9 cellular contexts compared by ENCODE assay signal in the genomic region with DNA sequence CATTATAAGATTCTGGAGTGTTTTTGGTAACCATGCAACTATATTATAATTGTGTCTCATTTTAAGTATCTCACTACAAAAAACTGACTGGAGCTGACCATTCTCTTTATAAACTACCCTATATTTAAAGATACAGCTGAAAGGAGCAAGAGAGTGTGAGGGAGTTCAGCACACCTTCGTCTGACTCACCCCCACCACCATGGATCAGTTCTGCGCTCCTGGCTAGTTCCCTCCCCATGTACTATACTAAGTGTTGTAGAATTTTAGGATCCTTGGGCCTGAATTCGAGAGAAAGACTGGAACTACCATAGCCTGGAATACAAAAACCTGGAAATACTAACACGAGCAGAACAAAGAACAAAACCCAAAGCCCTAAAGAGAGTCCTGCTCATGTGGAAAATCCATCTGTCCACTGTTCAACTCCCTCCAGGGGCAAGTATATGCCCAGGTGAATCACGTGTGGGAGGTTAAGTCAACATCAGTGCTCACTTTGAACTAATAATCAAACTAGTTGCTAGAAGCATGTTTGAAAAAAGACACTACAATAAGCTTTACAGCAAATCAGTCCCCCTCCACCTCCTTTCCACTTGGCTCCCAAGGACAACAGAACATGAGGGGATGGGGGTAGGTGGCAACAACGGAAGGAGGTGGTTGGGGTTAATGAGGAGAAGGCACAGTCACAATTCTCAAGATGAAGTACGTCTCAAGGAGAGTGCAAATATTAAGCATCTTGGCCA. TPM values are rescaled to one million over a fixed set of nuclear protein-coding genes. Genes with fewer than 3 reads are reported as not detected.
A peak's percentile ranks its signal among the peaks of the same experiment; 100 is the strongest.
DNase-seq lines count a peak whose midpoint lies in the region; ATAC-seq and TF ChIP-seq lines count a peak whose summit lies in the region.
"Had no signal": no experiment of that assay in that cellular context is flagged by ENCODE, and none has a peak within 500 bp of the region (broad histone marks: within the 10 kb centered on the region; RNA-seq: fewer than 3 reads in every experiment).

No MANE protein-coding gene starts in this region.

- ATAC-seq in naive thymus-derived CD8-positive, alpha-beta T cell, result peak in 1 of 2 donors; percentile 24
- ATAC-seq: HCT116 had no signal

- peaks cover 46% of the 10 kb centered on the region for H4K20me1 ChIP-seq in BLaER1

- no peaks in the 10 kb centered on the region for H3K9me3 Mint-ChIP-seq in naive thymus-derived CD8-positive, alpha-beta T cell

- DNase-seq in NCI-H69 (lab: John Stamatoyannopoulos, UW) (peak; percentile 71), dorsolateral prefrontal cortex (no peak), Peyer's patch (no peak), RKO (ENCODE audit: low spot score) (no peak), hepatic stellate cell (ENCODE audit: low spot score) (no peak), GM20000 (ENCODE audit: low spot score) (no peak)
- DNase-seq in naive thymus-derived CD8-positive, alpha-beta T cell, result no peak

- H3K27ac ChIP-seq in BLaER1, result peak overlapping the region; percentile 68
- H3K27ac ChIP-seq in dorsolateral prefrontal cortex, result peak overlapping the region; percentile 49 to 97 (median 91)
- H3K27ac ChIP-seq in Peyer's patch, result peak overlapping the region in 1 of 4 donors; percentile 18

- peak overlapping the region; percentile 44 to 95 (median 83) for H3K27ac Mint-ChIP-seq in naive thymus-derived CD8-positive, alpha-beta T cell

- peak overlapping the region; percentile 26; the same call in 1 of the 2 replicates for H3K4me3 ChIP-seq in BLaER1
- peak overlapping the region in 4 of 59 donors; percentile 4 to 36 (median 18) for H3K4me3 ChIP-seq in dorsolateral prefrontal cortex
- no peak overlapping the region for H3K4me3 ChIP-seq in Peyer's patch

- no peaks in the 10 kb centered on the region for H3K27me3 ChIP-seq in BLaER1
- no peaks in the 10 kb centered on the region for H3K27me3 ChIP-seq in dorsolateral prefrontal cortex
- no peaks in the 10 kb centered on the region for H3K27me3 ChIP-seq in Peyer's patch

- H3K9ac ChIP-seq in BLaER1, result peak overlapping the region; percentile 61; the same call in 1 of the 2 replicates

- H3K27me3 Mint-ChIP-seq in naive thymus-derived CD8-positive, alpha-beta T cell, result no peaks in the 10 kb centered on the region

- intact Hi-C loops in dorsolateral prefrontal cortex (cut with DNase I), result loop anchor here (5.0 kb wide), 2 partner anchors 45 to 60 kb away; partner anchors contain the start of gene ELOVL5 (in 2 of the 2)

- H3K36me3 ChIP-seq in BLaER1, result peaks cover 13% of the 10 kb centered on the region
- H3K36me3 ChIP-seq in Peyer's patch, result no peaks in the 10 kb centered on the region

- H3K36me3 Mint-ChIP-seq in naive thymus-derived CD8-positive, alpha-beta T cell, result no peaks in the 10 kb centered on the region

- POLR2A ChIA-PET in naive thymus-derived CD8-positive, alpha-beta T cell (lab: Charles Lee), result interaction anchor here (0.9 to 3.5 kb wide), 12 partner anchors 8 to 114 kb away, joined by 3 to 33 read pairs (median 4); partner anchors contain the start of gene ELOVL5

- peaks cover 33 to 82% (median 67%) of the 10 kb centered on the region in 4 donors for H3K4me1 Mint-ChIP-seq in naive thymus-derived CD8-positive, alpha-beta T cell

- no peak for TF ChIP-seq CTCF in dorsolateral prefrontal cortex (IDR thresholded peaks at IDR 0.05 in 54 of 56, conservative IDR thresholded peaks at IDR 0.05 in 2 of 56; ENCODE audit: low read depth in 1 of 56, partially characterized antibody in 56 of 56)
- no peak for TF ChIP-seq CTCF in Peyer's patch (IDR thresholded peaks at IDR 0.05)
- TF ChIP-seq CTCF in GM20000 (IDR thresholded peaks at IDR 0.05; ENCODE audit: extremely low read depth, missing control alignments), result no peak

- H3K4me2 ChIP-seq in BLaER1, result peak overlapping the region; percentile 90

- H3K9me3 ChIP-seq in BLaER1 (peaks cover 15% of the 10 kb centered on the region; the same call in 1 of the 2 replicates), Peyer's patch (no peaks in the 10 kb centered on the region)

- H3K4me1 ChIP-seq in BLaER1 (peaks cover 81% of the 10 kb centered on the region), Peyer's patch (peaks cover 0 to 46% (median 10%) of the 10 kb centered on the region in 4 donors)

- H3K4me3 Mint-ChIP-seq in naive thymus-derived CD8-positive, alpha-beta T cell, result peak overlapping the region in 8 of 10 donors; percentile 28 to 67 (median 46)

- TF ChIP-seq POLR2A in Peyer's patch (IDR thresholded peaks at IDR 0.05), result no peak

RNA-seq across cellular contexts. Expression of gene ELOVL5, which starts 46.8 kb away (rescaled TPM):
- 100 to 1,000 TPM in 10 of 120 experiments, 10 to 100 TPM in 110; 39.4 to 153 (median 66.8) TPM for total RNA-seq in dorsolateral prefrontal cortex
- 10 to 100 TPM; 59.4 to 67.4 TPM for total RNA-seq in naive thymus-derived CD8-positive, alpha-beta T cell
- polyA plus RNA-seq in naive thymus-derived CD8-positive, alpha-beta T cell, result 10 to 100 TPM; 32.5 to 38.1 (median 33.0) TPM
- 100 to 1,000 TPM in 1 of 4 donors, 10 to 100 TPM in 3; 40.3 to 101 (median 78.6) TPM for total RNA-seq in Peyer's patch
